8 cellular contexts compared by ENCODE assay signal in genomic region chr16:87778830-87779579, GRCh38. TPM values are rescaled to one million over a fixed set of nuclear protein-coding genes. Genes with fewer than 3 reads are reported as not detected.
DNase-seq lines count a peak whose midpoint lies in the region; ATAC-seq and TF ChIP-seq lines count a peak whose summit lies in the region.

No MANE protein-coding gene starts in this region.

- peaks cover 25% of the 10 kb centered on the region for H3F3A ChIP-seq in DOHH2 (ENCODE audit: control insufficient read depth, insufficient read depth)
- peaks cover 8% of the 10 kb centered on the region; the same call in 1 of the 2 replicates for H3F3A ChIP-seq in GM23248 (ENCODE audit: insufficient read depth)

- H4K20me1 ChIP-seq in DOHH2 (ENCODE audit: control insufficient read depth, insufficient read depth, low read depth, low read length) = no peaks in the 10 kb centered on the region
- H4K20me1 ChIP-seq in GM23248 (ENCODE audit: insufficient read depth) = no peaks in the 10 kb centered on the region

- H3K79me2 ChIP-seq in DOHH2 (ENCODE audit: control insufficient read depth, low read length) (peaks cover 5% of the 10 kb centered on the region; the same call in 1 of the 2 replicates), GM23248 (ENCODE audit: insufficient read depth) (no peaks in the 10 kb centered on the region)

- no peaks in the 10 kb centered on the region for H3K9me3 Mint-ChIP-seq in activated T-helper 17 cell treated with anti-CD3 and anti-CD28 coated beads, Interleukin-2, amount 50 U/mL, for 72 hours
- H3K9me3 Mint-ChIP-seq in nephron progenitor cell = no peaks in the 10 kb centered on the region
- H3K9me3 Mint-ChIP-seq in stimulated activated naive CD8-positive, alpha-beta T cell treated with anti-CD3 and anti-CD28 coated beads, Interleukin-15, amount 100 ng/mL, for 72 hours = no peaks in the 10 kb centered on the region

- H3K4me2 ChIP-seq in DOHH2 (ENCODE audit: low read length) (peak overlapping the region; percentile 86), GM23248 (ENCODE audit: unreplicated experiment) (peak overlapping the region; percentile 6)

- no peaks in the 10 kb centered on the region for H3K9me3 ChIP-seq in DOHH2 (ENCODE audit: control insufficient read depth, insufficient read depth, low read length)
- H3K9me3 ChIP-seq in GM23248 (ENCODE audit: low read depth) = no peaks in the 10 kb centered on the region

- H3K9ac ChIP-seq in GM23248 = peak overlapping the region; percentile 69

- H3K4me1 ChIP-seq in DOHH2 (ENCODE audit: control insufficient read depth, low read length) = peaks cover 92% of the 10 kb centered on the region
- peaks cover 23% of the 10 kb centered on the region for H3K4me1 ChIP-seq in GM23248 (ENCODE audit: insufficient read depth)

- H3K27ac ChIP-seq in DOHH2 (ENCODE audit: low read depth, low read length) (peak overlapping the region; percentile 95), GM23248 (peak overlapping the region; percentile 62)

- ATAC-seq in activated T-helper 17 cell treated with anti-CD3 and anti-CD28 coated beads, Interleukin-2, amount 50 U/mL, for 72 hours (replicated peaks) = peak; percentile 79
- peak; percentile 92 for ATAC-seq in stimulated activated naive CD8-positive, alpha-beta T cell treated with anti-CD3 and anti-CD28 coated beads, Interleukin-15, amount 100 ng/mL, for 72 hours

- peak; percentile 67 for TF ChIP-seq CTCF in DOHH2 (IDR thresholded peaks at IDR 0.05; ENCODE audit: low read depth, low read length, poor library complexity, severe bottlenecking)
- peak; percentile 95 for TF ChIP-seq CTCF in fibroblast of pulmonary artery (IDR thresholded peaks at IDR 0.05; ENCODE audit: low read length, missing control alignments)
- peak; percentile 99 for TF ChIP-seq CTCF in nephron progenitor cell (IDR thresholded peaks at IDR 0.05)

- H3K9me2 ChIP-seq in DOHH2 (replicated peaks; ENCODE audit: control insufficient read depth, low read length) (no peaks in the 10 kb centered on the region), GM23248 (ENCODE audit: insufficient read depth) (no peaks in the 10 kb centered on the region)

- H3K4me3 ChIP-seq in DOHH2 (ENCODE audit: low read length) (peak overlapping the region; percentile 64), GM23248 (no peak overlapping the region), fibroblast of pulmonary artery (replicated peaks; ENCODE audit: low read depth, low read length) (no peak overlapping the region)

- H3K27me3 ChIP-seq in DOHH2 (ENCODE audit: control insufficient read depth, low read length) (no peaks in the 10 kb centered on the region), GM23248 (replicated peaks; ENCODE audit: insufficient read depth) (no peaks in the 10 kb centered on the region)

- H3K27ac Mint-ChIP-seq in activated T-helper 17 cell treated with anti-CD3 and anti-CD28 coated beads, Interleukin-2, amount 50 U/mL, for 72 hours = peak overlapping the region; percentile 92
- peak overlapping the region; percentile 83 for H3K27ac Mint-ChIP-seq in nephron progenitor cell
- peak overlapping the region; percentile 100 for H3K27ac Mint-ChIP-seq in stimulated activated naive CD8-positive, alpha-beta T cell treated with anti-CD3 and anti-CD28 coated beads, Interleukin-15, amount 100 ng/mL, for 72 hours

- peaks cover 14% of the 10 kb centered on the region for H3K4me1 Mint-ChIP-seq in activated T-helper 17 cell treated with anti-CD3 and anti-CD28 coated beads, Interleukin-2, amount 50 U/mL, for 72 hours
- H3K4me1 Mint-ChIP-seq in nephron progenitor cell = peaks cover 21% of the 10 kb centered on the region
- peaks cover 64% of the 10 kb centered on the region for H3K4me1 Mint-ChIP-seq in stimulated activated naive CD8-positive, alpha-beta T cell treated with anti-CD3 and anti-CD28 coated beads, Interleukin-15, amount 100 ng/mL, for 72 hours

- 34% methylated on average over 38 to 41 of the region's 41 CpGs for WGBS in GM23248 (ENCODE audit: low coverage in 1 of 2, low lambda C conversion rate in 2 of 2, missing lambda C conversion rate in 2 of 2), 2 experiments

- H3K27me3 Mint-ChIP-seq in activated T-helper 17 cell treated with anti-CD3 and anti-CD28 coated beads, Interleukin-2, amount 50 U/mL, for 72 hours = no peaks in the 10 kb centered on the region
- H3K27me3 Mint-ChIP-seq in nephron progenitor cell (ENCODE audit: low read depth, poor library complexity) = peaks cover 15% of the 10 kb centered on the region
- H3K27me3 Mint-ChIP-seq in stimulated activated naive CD8-positive, alpha-beta T cell treated with anti-CD3 and anti-CD28 coated beads, Interleukin-15, amount 100 ng/mL, for 72 hours = no peaks in the 10 kb centered on the region

- in situ Hi-C loops in GM23248 (cut with MboI) = no loop called here

- DNase-seq in GM23248 (peak; percentile 95), LHCN-M2 (ENCODE audit: low read depth) (peak; percentile 81), RPMI8226 (peak; percentile 92), fibroblast of pulmonary artery (ENCODE audit: low read depth) (peak; percentile 97), nephron progenitor cell (peak; percentile 94)
- peak; percentile 98 to 99 for DNase-seq in stimulated activated naive CD8-positive, alpha-beta T cell treated with anti-CD3 and anti-CD28 coated beads, Interleukin-15, amount 100 ng/mL, for 72 hours

- peak overlapping the region; percentile 72 for H2AFZ ChIP-seq in GM23248

- H3K36me3 Mint-ChIP-seq in activated T-helper 17 cell treated with anti-CD3 and anti-CD28 coated beads, Interleukin-2, amount 50 U/mL, for 72 hours (ENCODE audit: low read depth) = no peaks in the 10 kb centered on the region
- H3K36me3 Mint-ChIP-seq in nephron progenitor cell (ENCODE audit: low read depth) = no peaks in the 10 kb centered on the region

- H3K36me3 ChIP-seq in DOHH2 (ENCODE audit: control insufficient read depth, low read length) (peaks cover 6% of the 10 kb centered on the region), GM23248 (ENCODE audit: low read depth) (no peaks in the 10 kb centered on the region)

- peak overlapping the region; percentile 83 for H3K4me3 Mint-ChIP-seq in activated T-helper 17 cell treated with anti-CD3 and anti-CD28 coated beads, Interleukin-2, amount 50 U/mL, for 72 hours
- H3K4me3 Mint-ChIP-seq in nephron progenitor cell = no peak overlapping the region
- peak overlapping the region; percentile 84 to 96 for H3K4me3 Mint-ChIP-seq in stimulated activated naive CD8-positive, alpha-beta T cell treated with anti-CD3 and anti-CD28 coated beads, Interleukin-15, amount 100 ng/mL, for 72 hours

RNA-seq across cellular contexts. Expression of gene KLHDC4, which starts 13.2 kb away (rescaled TPM):
- 9.4 and 19.6 TPM in 2 replicates for total RNA-seq in GM23248 (2014; rRNA removed; shearing (Covaris generic))
- polyA plus RNA-seq in GM23248 (2016; fragmentation: Nextera tagmentation; extraction: Ambion mirVana) = 8.8 and 12.3 TPM in 2 replicates
- 20.5 and 26.7 TPM in 2 replicates for total RNA-seq in LHCN-M2 (2014; rRNA removed)
- polyA plus RNA-seq in LHCN-M2 (2012) = 16.9 TPM
- 100 to 1,000 TPM in 1 of 2 donors, 10 to 100 TPM in 1; 57.8 to 110 TPM for total RNA-seq in activated T-helper 17 cell treated with anti-CD3 and anti-CD28 coated beads, Interleukin-2, amount 50 U/mL, for 72 hours
